In genomic region chr17:75828051-75828400, GRCh38 we compare ENCODE assay signal across 10 cellular contexts. TPM values are rescaled to one million over a fixed set of nuclear protein-coding genes. Genes with fewer than 3 reads are reported as not detected.
A peak's percentile ranks its signal among the peaks of the same experiment; 100 is the strongest.
DNase-seq lines count a peak whose midpoint lies in the region; ATAC-seq and TF ChIP-seq lines count a peak whose summit lies in the region.
"Had no signal": no experiment of that assay in that cellular context is flagged by ENCODE, and none has a peak within 500 bp of the region (broad histone marks: within the 10 kb centered on the region; RNA-seq: fewer than 3 reads in every experiment).

No MANE protein-coding gene starts in this region.

- H3K4me3 Mint-ChIP-seq in nephron progenitor cell: peak overlapping the region; percentile 38

- CTCF ChIA-PET in A673 (lab: Charles Lee): interaction anchor here (0.5 kb wide), 2 partner anchors 10 to 14 kb away, joined by 4 to 6 read pairs; no protein-coding TSS in a partner anchor

- H3K4me1 ChIP-seq in A673 (ENCODE audit: insufficient read depth, low read length, poor library complexity, severe bottlenecking) (peaks cover 11% of the 10 kb centered on the region), HUES64 (ENCODE audit: insufficient read depth, low read length) (peaks cover 18% of the 10 kb centered on the region), mucosa of descending colon (ENCODE audit: low read depth) (peaks cover 12% of the 10 kb centered on the region)

- H3K36me3 Mint-ChIP-seq in nephron progenitor cell (ENCODE audit: low read depth): no peaks in the 10 kb centered on the region

- DNase-seq in A673 (ENCODE audit: low spot score) (peak; percentile 61), caudate nucleus (lab: John Stamatoyannopoulos, UW) (no peak), nephron progenitor cell (no peak), mucosa of descending colon (no peak), middle frontal gyrus (ENCODE audit: extremely low spot score, low spot score) (no peak)
- DNase-seq: DMS79, SIG-M5 had no signal

- POLR2A ChIA-PET in A673 (lab: Charles Lee; ENCODE audit: low non-redundant PET): no interaction called here

- no TSS peak for BruUV-seq in A673 (replicated peaks; lab: Mats Ljungman, UMichigan)

- peak overlapping the region; percentile 90 for H3K27ac Mint-ChIP-seq in nephron progenitor cell

- H3K4me1 Mint-ChIP-seq in nephron progenitor cell: peaks cover 33% of the 10 kb centered on the region

- 52% methylated on average over 12 of the region's 12 CpGs for WGBS in HUES64

- TF ChIP-seq CTCF in A673 (conservative IDR thresholded peaks at IDR 0.05; ENCODE audit: low read depth, low read length) (no peak), nephron progenitor cell (IDR thresholded peaks at IDR 0.05) (no peak), mucosa of descending colon (IDR thresholded peaks at IDR 0.05) (no peak)

- ATAC-seq in mucosa of descending colon (no peak), HG02798 (IDR thresholded peaks at IDR 0.05; ENCODE audit: poor library complexity, unreplicated experiment) (no peak), HG03520 (IDR thresholded peaks at IDR 0.05; ENCODE audit: unreplicated experiment) (no peak)

- H3K27me3 Mint-ChIP-seq in nephron progenitor cell (ENCODE audit: low read depth, poor library complexity): no peaks in the 10 kb centered on the region

- no peaks in the 10 kb centered on the region for H3K27me3 ChIP-seq in A673 (replicated peaks; ENCODE audit: insufficient read depth, low read depth, low read length, poor library complexity)
- no peaks in the 10 kb centered on the region for H3K27me3 ChIP-seq in HUES64 (ENCODE audit: insufficient read depth, low read length)

- H3K9me3 ChIP-seq in A673 (ENCODE audit: low read depth, low read length, poor library complexity, severe bottlenecking) (no peaks in the 10 kb centered on the region), HUES64 (ENCODE audit: insufficient read depth, low read depth, low read length) (no peaks in the 10 kb centered on the region), mucosa of descending colon (no peaks in the 10 kb centered on the region)

- H3K27ac ChIP-seq in A673 (ENCODE audit: low read depth, low read length, poor library complexity, severe bottlenecking) (peak overlapping the region; percentile 68), HUES64 (ENCODE audit: low read depth, low read length) (no peak overlapping the region), caudate nucleus (ENCODE audit: low read depth, low read length) (peak overlapping the region; percentile 77)

- peak overlapping the region; percentile 24; the same call in 1 of the 2 replicates for H3K9ac ChIP-seq in HUES64 (ENCODE audit: low read depth, low read length)

- peaks cover 17% of the 10 kb centered on the region for H3K36me3 ChIP-seq in A673 (ENCODE audit: insufficient read depth, low read length, poor library complexity, severe bottlenecking)
- peaks cover 22% of the 10 kb centered on the region for H3K36me3 ChIP-seq in HUES64 (ENCODE audit: insufficient read depth, low read length)
- no peaks in the 10 kb centered on the region for H3K36me3 ChIP-seq in mucosa of descending colon (ENCODE audit: low read depth)

- peak overlapping the region; percentile 38 for H3K4me3 ChIP-seq in A673 (ENCODE audit: low read depth, low read length, poor library complexity, severe bottlenecking)
- H3K4me3 ChIP-seq in HUES64 (ENCODE audit: low read length): peak overlapping the region; percentile 37
- no peak overlapping the region for H3K4me3 ChIP-seq in mucosa of descending colon

- no peaks in the 10 kb centered on the region for H3K9me3 Mint-ChIP-seq in nephron progenitor cell

- intact Hi-C loops in A673 (cut with micrococcal nuclease; ENCODE audit: unreplicated experiment) (no loop called here), mucosa of descending colon (cut with DNase I, micrococcal nuclease) (no loop called here)

RNA-seq across cellular contexts. Expression of gene UNC13D, which starts 16.2 kb away (rescaled TPM):
- total RNA-seq in A673 (2021) (0.37 and 2.2 TPM in 2 replicates), mucosa of descending colon (10 to 100 TPM; 18.4 to 40.2 (median 23.0) TPM)
- 3.7 TPM for polyA plus RNA-seq in HUES64 (2013, experiment 1 of 2)
- polyA plus RNA-seq in HUES64 (2013, experiment 2 of 2): 4.8 TPM

RNA-seq across cellular contexts. Expression of gene WBP2, which starts 27.1 kb away (rescaled TPM):
- 70.3 and 87.5 TPM in 2 replicates for total RNA-seq in A673 (2021)
- 52.7 TPM for polyA plus RNA-seq in HUES64 (2013, experiment 1 of 2)
- polyA plus RNA-seq in HUES64 (2013, experiment 2 of 2): 68.0 TPM
- total RNA-seq in mucosa of descending colon: 100 to 1,000 TPM in 1 of 3 donors, 10 to 100 TPM in 2; 99.1 to 114 (median 99.8) TPM

RNA-seq across cellular contexts. Expression of gene UNK, which starts 43.4 kb away (rescaled TPM):
- total RNA-seq in A673 (2021) (53.2 and 60.0 TPM in 2 replicates), mucosa of descending colon (10 to 100 TPM; 24.5 to 27.5 (median 25.7) TPM)
- polyA plus RNA-seq in HUES64 (2013, experiment 1 of 2): 28.9 TPM
- 35.5 TPM for polyA plus RNA-seq in HUES64 (2013, experiment 2 of 2)

RNA-seq across cellular contexts. Expression of gene TRIM47, which starts 50.4 kb away (rescaled TPM):
- total RNA-seq in A673 (2021) (0.46 and 0.95 TPM in 2 replicates), mucosa of descending colon (10 to 100 TPM; 44.5 to 77.4 (median 53.4) TPM)
- 2.8 TPM for polyA plus RNA-seq in HUES64 (2013, experiment 1 of 2)
- polyA plus RNA-seq in HUES64 (2013, experiment 2 of 2): 4.8 TPM
